Comparison of ENCODE assay signal across 9 cellular contexts in genomic region chr17:43713494-43714162, GRCh38. TPM values are rescaled to one million over a fixed set of nuclear protein-coding genes. Genes with fewer than 3 reads are reported as not detected.
DNase-seq lines count a peak whose midpoint lies in the region; ATAC-seq, FAIRE-seq and TF ChIP-seq lines count a peak whose summit lies in the region.
"Had no signal": no experiment of that assay in that cellular context is flagged by ENCODE, and none has a peak within 500 bp of the region (broad histone marks: within the 10 kb centered on the region; RNA-seq: fewer than 3 reads in every experiment).

No MANE protein-coding gene starts in this region.

- H3K9me2 ChIP-seq in neural cell (ENCODE audit: insufficient read depth, low read length) = no peaks in the 10 kb centered on the region

- no peak for FAIRE-seq in H54 (lab: Jason Lieb, UNC)

- CTCF ChIA-PET in AG04450 (lab: Charles Lee) = interaction anchor here (0.8 to 1.4 kb wide), 7 partner anchors 13 to 52 kb away, joined by 3 to 9 read pairs (median 4); no protein-coding TSS in a partner anchor

- H3K27ac ChIP-seq in AG04450 (ENCODE audit: low read depth, low read length) (no peak overlapping the region), neural cell (ENCODE audit: low read length) (no peak overlapping the region)

- H2AFZ ChIP-seq in neural cell (ENCODE audit: low read depth, low read length) = no peak overlapping the region

- H3K36me3 ChIP-seq in neural cell (ENCODE audit: insufficient read depth, low read length) = no peaks in the 10 kb centered on the region

- no peaks in the 10 kb centered on the region for H3K9me3 ChIP-seq in AG04450 (ENCODE audit: control insufficient read depth, insufficient read depth, low read length)
- H3K9me3 ChIP-seq in neural cell (ENCODE audit: low read length) = no peaks in the 10 kb centered on the region

- POLR2A ChIA-PET in AG04450 (lab: Yijun Ruan, JAX) = interaction anchor here (0.7 to 1.3 kb wide), 3 partner anchors 13 to 56 kb away, joined by 4 to 6 read pairs (median 5); no protein-coding TSS in a partner anchor

- no peak for TF ChIP-seq EP300 in neural cell (conservative IDR thresholded peaks at IDR 0.05; ENCODE audit: poor library complexity, severe bottlenecking)

- no peaks in the 10 kb centered on the region for H3K79me2 ChIP-seq in neural cell (replicated peaks; ENCODE audit: insufficient read depth, low read length)

- no peak for TF ChIP-seq POLR2A in H54 (IDR thresholded peaks at IDR 0.05; ENCODE audit: low read depth, low read length)

- H3K4me3 ChIP-seq in AG04450 (ENCODE audit: low read depth, low read length) (peak overlapping the region; percentile 53), fibroblast of pulmonary artery (replicated peaks; ENCODE audit: low read depth, low read length) (peak overlapping the region; percentile 41), neural cell (ENCODE audit: low read length) (peak overlapping the region; percentile 65)

- DNase-seq in AG04450 (ENCODE audit: low read depth, low spot score) (no peak), H54 (ENCODE audit: insufficient read length, low spot score) (peak; percentile 55), fibroblast of pulmonary artery (ENCODE audit: low read depth) (peak; percentile 26), OCI-M1 (lab: John Stamatoyannopoulos, UW) (no peak), ureter (ENCODE audit: low spot score) (no peak)
- DNase-seq in activated CD4-positive, alpha-beta T cell treated with anti-CD3 and anti-CD28 coated beads, Interleukin-2, amount 50 U/mL, for 48 hours = peak; percentile 19 to 37

- TF ChIP-seq RAD21 in neural cell (conservative IDR thresholded peaks at IDR 0.05) = no peak

- peak overlapping the region; percentile 40 for H3K9ac ChIP-seq in neural cell (ENCODE audit: low read length)

- no peak for TF ChIP-seq CTCF in AG04450 (IDR thresholded peaks at IDR 0.05; ENCODE audit: low read depth, low read length)
- TF ChIP-seq CTCF in fibroblast of pulmonary artery (IDR thresholded peaks at IDR 0.05; ENCODE audit: low read length, missing control alignments) = no peak
- TF ChIP-seq CTCF in neural cell (IDR thresholded peaks at IDR 0.05; ENCODE audit: poor library complexity, severe bottlenecking) = no peak

- no peaks in the 10 kb centered on the region for H3K27me3 ChIP-seq in AG04450 (ENCODE audit: control insufficient read depth, insufficient read depth, low read length)
- peaks cover 33% of the 10 kb centered on the region for H3K27me3 ChIP-seq in neural cell (ENCODE audit: insufficient read depth, low read depth, low read length)

- H3K4me2 ChIP-seq in neural cell (ENCODE audit: low read length) = peak overlapping the region; percentile 50

- no peaks in the 10 kb centered on the region for H4K20me1 ChIP-seq in neural cell (ENCODE audit: insufficient read depth)

- ATAC-seq in HG03095 (IDR thresholded peaks at IDR 0.05; ENCODE audit: unreplicated experiment) = no peak

- H3F3A ChIP-seq in neural cell (ENCODE audit: insufficient read depth, low read length, poor library complexity, severe bottlenecking) = no peaks in the 10 kb centered on the region

TF ChIP-seq in neural cell, 6 proteins besides CTCF, POLR2A, EP300 and RAD21:
- no peak for TF ChIP-seq POLR2AphosphoS5 (IDR thresholded peaks at IDR 0.05)
- no peak for TF ChIP-seq REST (IDR thresholded peaks at IDR 0.05; ENCODE audit: borderline replicate concordance)
- TF ChIP-seq EZH2 (IDR thresholded peaks at IDR 0.05; ENCODE audit: borderline replicate concordance, insufficient read depth, low read length, poor library complexity, severe bottlenecking) = no peak
- peak; percentile 45 for TF ChIP-seq MXI1 (conservative IDR thresholded peaks at IDR 0.05; ENCODE audit: poor library complexity, severe bottlenecking)

RNA-seq across cellular contexts. Expression of gene SOST, which starts 45.0 kb away (rescaled TPM):
- polyA plus RNA-seq in AG04450 (2011; rRNA removed) = not detected in 2 replicates
- polyA minus RNA-seq in AG04450 (2011; rRNA and poly(A)+ RNA removed) = not detected in 2 replicates
- polyA plus RNA-seq in neural cell = 0.10 TPM in 1 of 2 replicates, not detected in the other
- not detected in 2 replicates for polyA minus RNA-seq in neural cell
- total RNA-seq in ureter = not detected
- total RNA-seq: glomerular endothelial cell had no signal

RNA-seq across cellular contexts. Expression of gene MEOX1, which starts 51.9 kb away (rescaled TPM):
- polyA plus RNA-seq in AG04450 (2011; rRNA removed) (0.05 and 0.07 TPM in 2 replicates), neural cell (0.50 TPM in 1 of 2 replicates, not detected in the other)
- 0.13 and 0.18 TPM in 2 replicates for polyA minus RNA-seq in AG04450 (2011; rRNA and poly(A)+ RNA removed)
- not detected in 2 replicates for polyA minus RNA-seq in neural cell
- 9.8 TPM for total RNA-seq in ureter

Comparison
In these comparisons a context has a peak if more than half of its experiments do, and no peak if none do; other contexts are left out.
1. DNase-seq: peak in H54 (single experiment), activated CD4-positive, alpha-beta T cell treated with anti-CD3 and anti-CD28 coated beads, Interleukin-2, amount 50 U/mL, for 48 hours (2 of 2) and fibroblast of pulmonary artery (single experiment); none in AG04450 (single experiment), OCI-M1 (single experiment) and ureter (single experiment).
2. Peak in every context shown above with its lines, with median percentiles within 50 percentile points of each other: H3K4me3 ChIP-seq.